Comparison of ENCODE assay signal across 27 cellular contexts in genomic region chr7:85150624-85151023, GRCh38. TPM values are rescaled to one million over a fixed set of nuclear protein-coding genes. Genes with fewer than 3 reads are reported as not detected.
"Had no signal": no experiment of that assay in that cellular context is flagged by ENCODE, and none has a peak within 500 bp of the region (broad histone marks: within the 10 kb centered on the region; RNA-seq: fewer than 3 reads in every experiment).

No MANE protein-coding gene starts in this region.

- H3K9me3 ChIP-seq: esophagus muscularis mucosa, gastroesophageal sphincter, heart left ventricle, prostate gland, testis, tibial artery had no signal

- H2AFZ ChIP-seq: hepatocyte, neural progenitor cell had no signal

- H3K9ac ChIP-seq: neural progenitor cell had no signal

- DNase-seq: dermis blood vessel endothelial cell; effector memory CD4-positive, alpha-beta T cell; foreskin keratinocyte; heart left ventricle; kidney; mesenchymal stem cell; midbrain; naive thymus-derived CD4-positive, alpha-beta T cell; right cardiac atrium; spleen; stimulated activated CD4-positive, alpha-beta T cell treated with anti-CD3 and anti-CD28 coated beads, Interleukin-4, amount 100 ng/mL, for 4 hours; stimulated activated naive CD8-positive, alpha-beta T cell treated with anti-CD3 and anti-CD28 coated beads, Interleukin-15, Interleukin-2, amounts not matched to agents 100 U/mL and 50 U/mL, for 24 hours; substantia nigra; testis; tibial artery had no signal

- H3K4me3 Mint-ChIP-seq: naive thymus-derived CD4-positive, alpha-beta T cell; nephron; neural progenitor cell; stimulated activated memory B cell treated with anti-CD40 and anti-IgM and Interleukin-4, amounts not matched to agents 10 μg/mL and 1 μg/mL and 100 μg/mL, for 72 hours; type B pancreatic cell had no signal

- H3K4me1 ChIP-seq: esophagus muscularis mucosa, gastroesophageal sphincter, heart left ventricle, neural progenitor cell, prostate gland, spleen, tibial artery had no signal

- H3K36me3 Mint-ChIP-seq: naive thymus-derived CD4-positive, alpha-beta T cell; neural progenitor cell; stimulated activated memory B cell treated with anti-CD40 and anti-IgM and Interleukin-4, amounts not matched to agents 10 μg/mL and 1 μg/mL and 100 μg/mL, for 72 hours had no signal

- H3K27me3 ChIP-seq: esophagus muscularis mucosa, foreskin keratinocyte, gastroesophageal sphincter, heart left ventricle, hepatocyte, neural progenitor cell, spleen, testis, tibial artery had no signal

- H3K4me1 Mint-ChIP-seq: nephron; neural progenitor cell; stimulated activated memory B cell treated with anti-CD40 and anti-IgM and Interleukin-4, amounts not matched to agents 10 μg/mL and 1 μg/mL and 100 μg/mL, for 72 hours had no signal

- H3K27ac Mint-ChIP-seq: naive thymus-derived CD4-positive, alpha-beta T cell; nephron; neural progenitor cell; stimulated activated memory B cell treated with anti-CD40 and anti-IgM and Interleukin-4, amounts not matched to agents 10 μg/mL and 1 μg/mL and 100 μg/mL, for 72 hours; type B pancreatic cell had no signal

- ATAC-seq: foreskin keratinocyte; gastroesophageal sphincter; heart left ventricle; left lobe of liver; naive thymus-derived CD4-positive, alpha-beta T cell; right cardiac atrium; stimulated activated memory B cell treated with anti-CD40 and anti-IgM and Interleukin-4, amounts not matched to agents 10 μg/mL and 1 μg/mL and 100 μg/mL, for 72 hours; stimulated activated naive CD8-positive, alpha-beta T cell treated with anti-CD3 and anti-CD28 coated beads, Interleukin-15, Interleukin-2, amounts not matched to agents 100 U/mL and 50 U/mL, for 24 hours had no signal

- H3K4me3 ChIP-seq: coronary artery, esophagus muscularis mucosa, gastroesophageal sphincter, heart left ventricle, hepatocyte, lung, neural progenitor cell, prostate gland, skin epidermis, spleen, testis, tibial artery had no signal

- H3K79me2 ChIP-seq: hepatocyte had no signal

- H3K4me2 ChIP-seq: hepatocyte, neural progenitor cell had no signal

- H3K27ac ChIP-seq: coronary artery, esophagus muscularis mucosa, foreskin keratinocyte, gastroesophageal sphincter, heart left ventricle, hepatocyte, neural progenitor cell, prostate gland, skin epidermis, spleen, testis, tibial artery had no signal

- H3K36me3 ChIP-seq: esophagus muscularis mucosa, gastroesophageal sphincter, heart left ventricle, neural progenitor cell, prostate gland, spleen, tibial artery had no signal

- H3K27me3 Mint-ChIP-seq: naive thymus-derived CD4-positive, alpha-beta T cell; stimulated activated memory B cell treated with anti-CD40 and anti-IgM and Interleukin-4, amounts not matched to agents 10 μg/mL and 1 μg/mL and 100 μg/mL, for 72 hours; type B pancreatic cell had no signal

RNA-seq across cellular contexts. Expression of gene SEMA3D, which starts 36.2 kb away (rescaled TPM):
- total RNA-seq: naive thymus-derived CD4-positive, alpha-beta T cell had no signal
- polyA plus RNA-seq: naive thymus-derived CD4-positive, alpha-beta T cell had no signal
